ENCODE assay signal across 2 cellular contexts in genomic region chr2:40120957-40121356, GRCh38.
TF ChIP-seq lines count a peak whose summit lies in the region.

No MANE protein-coding gene starts in this region.

TF ChIP-seq in GM23338, 12 proteins besides CTCF, POLR2A, EP300 and RAD21:
- TF ChIP-seq ETS1 (IDR thresholded peaks at IDR 0.05) (no peak), ZNF462 (CRISPR knock-in tag; IDR thresholded peaks at IDR 0.05) (no peak), EZH2phosphoT487 (IDR thresholded peaks at IDR 0.05; ENCODE audit: unreplicated experiment) (no peak), ZNF331 (CRISPR knock-in tag; IDR thresholded peaks at IDR 0.05; ENCODE audit: low read depth) (no peak), JUNB (IDR thresholded peaks at IDR 0.05; ENCODE audit: unreplicated experiment) (no peak), STAT1 (IDR thresholded peaks at IDR 0.05; ENCODE audit: unreplicated experiment) (no peak), POLR2AphosphoS5 (IDR thresholded peaks at IDR 0.05; ENCODE audit: low read depth) (no peak)

TF ChIP-seq in H1, 55 proteins besides CTCF, POLR2A, EP300 and RAD21:
- TF ChIP-seq SP4 (IDR thresholded peaks at IDR 0.05; ENCODE audit: low read length) (no peak), GABPA (IDR thresholded peaks at IDR 0.05; ENCODE audit: borderline replicate concordance, insufficient read depth, low read length) (no peak), TBP (IDR thresholded peaks at IDR 0.05; ENCODE audit: low read depth, low read length) (no peak), FOSL1 (IDR thresholded peaks at IDR 0.05; ENCODE audit: insufficient read depth, low read depth, low read length) (no peak), EZH2 (IDR thresholded peaks at IDR 0.05; ENCODE audit: low read depth, low read length, severe bottlenecking) (no peak), USF2 (IDR thresholded peaks at IDR 0.05; ENCODE audit: low read length) (no peak), ATF2 (IDR thresholded peaks at IDR 0.05; ENCODE audit: low read length) (no peak), BCL11A (IDR thresholded peaks at IDR 0.05; ENCODE audit: low read depth in 2 of 2, low read length in 2 of 2) (no peak)
